1 cellular context compared by ENCODE assay signal in the genomic region with DNA sequence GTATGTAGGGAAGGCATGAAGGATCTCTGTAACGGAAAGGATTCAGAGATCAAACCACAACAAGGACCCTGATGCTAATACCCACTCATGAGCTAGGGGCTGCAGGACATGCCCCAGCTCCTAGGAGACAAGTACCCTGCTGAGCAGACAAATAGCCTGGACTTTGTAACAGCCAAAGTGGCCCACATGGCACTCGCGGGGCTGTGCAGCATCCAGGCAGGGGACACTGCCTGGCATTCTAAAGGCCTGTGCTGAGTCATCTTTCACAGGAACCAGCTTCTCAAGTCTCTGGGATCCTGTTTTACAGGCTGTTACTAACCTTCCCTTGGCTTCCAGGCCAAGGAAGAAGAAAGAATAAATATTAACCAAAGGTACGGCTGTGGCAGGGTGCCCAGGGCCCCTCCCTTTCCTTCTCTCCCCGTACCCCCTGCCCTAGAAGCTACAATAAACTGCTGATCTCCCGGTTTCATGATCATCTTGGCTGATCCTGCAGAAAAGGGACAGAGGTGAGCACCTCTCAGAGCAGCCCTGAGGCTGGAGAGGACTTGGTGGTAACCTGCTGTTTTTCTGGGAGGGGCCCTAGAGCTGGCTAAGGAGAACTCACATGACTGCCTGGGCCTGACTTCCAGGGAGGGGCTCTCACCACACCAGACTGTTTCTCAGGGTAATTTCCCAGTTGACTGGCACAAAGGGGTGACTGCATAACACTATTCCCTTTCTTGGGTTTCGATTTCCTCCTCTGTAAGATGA.
TF ChIP-seq lines count a peak whose summit lies in the region.

No MANE protein-coding gene starts in this region.

TF ChIP-seq in SK-N-SH treated with all-trans-retinoic acid at 6 μM for 48 hours, 23 proteins besides CTCF, POLR2A, EP300 and RAD21 (continued from another document):
- TF ChIP-seq, protein P1, sequence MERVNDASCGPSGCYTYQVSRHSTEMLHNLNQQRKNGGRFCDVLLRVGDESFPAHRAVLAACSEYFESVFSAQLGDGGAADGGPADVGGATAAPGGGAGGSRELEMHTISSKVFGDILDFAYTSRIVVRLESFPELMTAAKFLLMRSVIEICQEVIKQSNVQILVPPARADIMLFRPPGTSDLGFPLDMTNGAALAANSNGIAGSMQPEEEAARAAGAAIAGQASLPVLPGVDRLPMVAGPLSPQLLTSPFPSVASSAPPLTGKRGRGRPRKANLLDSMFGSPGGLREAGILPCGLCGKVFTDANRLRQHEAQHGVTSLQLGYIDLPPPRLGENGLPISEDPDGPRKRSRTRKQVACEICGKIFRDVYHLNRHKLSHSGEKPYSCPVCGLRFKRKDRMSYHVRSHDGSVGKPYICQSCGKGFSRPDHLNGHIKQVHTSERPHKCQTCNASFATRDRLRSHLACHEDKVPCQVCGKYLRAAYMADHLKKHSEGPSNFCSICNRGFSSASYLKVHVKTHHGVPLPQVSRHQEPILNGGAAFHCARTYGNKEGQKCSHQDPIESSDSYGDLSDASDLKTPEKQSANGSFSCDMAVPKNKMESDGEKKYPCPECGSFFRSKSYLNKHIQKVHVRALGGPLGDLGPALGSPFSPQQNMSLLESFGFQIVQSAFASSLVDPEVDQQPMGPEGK (CRISPR knock-in tag; IDR thresholded peaks at IDR 0.05; ENCODE audit: borderline replicate concordance): no peak
- TF ChIP-seq ZFP3 (CRISPR knock-in tag; IDR thresholded peaks at IDR 0.05) (no peak), TCF4 (CRISPR knock-in tag; IDR thresholded peaks at IDR 0.05; ENCODE audit: borderline replicate concordance) (no peak), ESRRG (CRISPR knock-in tag; IDR thresholded peaks at IDR 0.05) (no peak), ISL1 (CRISPR knock-in tag; IDR thresholded peaks at IDR 0.05) (no peak), ZNF70 (CRISPR knock-in tag; IDR thresholded peaks at IDR 0.05) (no peak), ZC3H10 (CRISPR knock-in tag; IDR thresholded peaks at IDR 0.05) (no peak)
TF ChIP-seq in SK-N-SH treated with all-trans-retinoic acid at 6 μM for 48 hours: peak in this region for 0.
